Comparison of ENCODE assay signal across 1 cellular context in genomic region chr15:72483279-72483678, GRCh38.
TF ChIP-seq lines count a peak whose summit lies in the region.

No MANE protein-coding gene starts in this region.

TF ChIP-seq in HEK293, 187 proteins besides CTCF, POLR2A, EP300 and RAD21 (continued from another document):
- TF ChIP-seq ZNF449 (tag by site-specific recombination; IDR thresholded peaks at IDR 0.05) (no peak), MZF1 (tag by site-specific recombination; IDR thresholded peaks at IDR 0.05; ENCODE audit: borderline replicate concordance) (peak; percentile 96; the same call in 1 of the 2 replicates)
